20 cellular contexts compared by ENCODE assay signal in the genomic region with DNA sequence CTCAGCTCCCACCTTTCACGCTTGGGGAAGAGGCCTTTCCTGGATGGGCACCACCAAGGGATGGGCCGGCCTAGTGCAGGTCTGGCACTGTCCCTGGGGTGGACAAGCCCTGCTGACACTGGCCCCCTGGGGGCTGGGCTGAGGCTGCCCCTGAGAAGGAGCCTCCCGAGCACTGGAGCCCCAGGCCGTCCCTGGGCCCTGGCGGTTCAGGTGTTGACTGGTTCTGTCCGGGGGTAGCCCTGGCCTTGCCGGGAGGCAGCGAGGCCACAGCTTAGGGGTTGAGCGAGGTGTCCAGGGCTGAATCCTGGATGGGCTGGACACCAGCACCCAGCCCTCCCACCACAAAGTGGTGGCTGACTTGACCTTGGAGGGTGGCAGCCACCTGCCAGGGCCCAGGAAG. TPM values are rescaled to one million over a fixed set of nuclear protein-coding genes. Genes with fewer than 3 reads are reported as not detected.
"Had no signal": no experiment of that assay in that cellular context is flagged by ENCODE, and none has a peak within 500 bp of the region (broad histone marks: within the 10 kb centered on the region; RNA-seq: fewer than 3 reads in every experiment).

No MANE protein-coding gene starts in this region.

- ATAC-seq: activated CD4-positive, CD25-positive, alpha-beta regulatory T cell treated with anti-CD3 and anti-CD28 coated beads, Interleukin-2, amount 50 U/mL, for 24 hours; stimulated activated naive B cell treated with anti-CD40 and anti-IgM and Interleukin-4, amounts not matched to agents 10 μg/mL and 1 μg/mL and 100 μg/mL, for 72 hours; T-cell had no signal

- DNase-seq: activated gamma-delta T cell treated with Interleukin-2 at 50 U/mL for 16 hours; activated naive CD8-positive, alpha-beta T cell treated with anti-CD3 and anti-CD28 coated beads, Interleukin-2, amount 10 ng/mL, durations not matched to agents 7 days and 5 days; activated T-cell treated with anti-CD3 and anti-CD28 coated beads, Interleukin-2, amount 50 U/mL, for 24 hours; brain microvascular endothelial cell; effector memory CD4-positive, alpha-beta T cell; foreskin melanocyte; midbrain; stimulated activated CD4-positive, alpha-beta T cell treated with anti-CD3 and anti-CD28 coated beads, Interleukin-15, amount 100 ng/mL, for 24 hours; stimulated activated CD4-positive, alpha-beta T cell treated with anti-CD3 and anti-CD28 coated beads, Interleukin-4, amount 100 ng/mL, for 1 hour; stimulated activated naive B cell treated with anti-CD40 and anti-IgM and Interleukin-4, amounts not matched to agents 10 μg/mL and 1 μg/mL and 100 μg/mL, for 72 hours; T-helper 9 cell; transverse colon had no signal

RNA-seq across cellular contexts. Expression of a gene that starts 49.7 kb away (rescaled TPM):
- total RNA-seq: activated naive CD8-positive, alpha-beta T cell treated with anti-CD3 and anti-CD28 coated beads, Interleukin-2, amount 10 ng/mL, durations not matched to agents 7 days and 5 days; fibroblast of lung; lung; myocyte; renal cortical epithelial cell; skeletal muscle tissue; subcutaneous adipose tissue; T-cell; transverse colon had no signal
